In the genomic region with DNA sequence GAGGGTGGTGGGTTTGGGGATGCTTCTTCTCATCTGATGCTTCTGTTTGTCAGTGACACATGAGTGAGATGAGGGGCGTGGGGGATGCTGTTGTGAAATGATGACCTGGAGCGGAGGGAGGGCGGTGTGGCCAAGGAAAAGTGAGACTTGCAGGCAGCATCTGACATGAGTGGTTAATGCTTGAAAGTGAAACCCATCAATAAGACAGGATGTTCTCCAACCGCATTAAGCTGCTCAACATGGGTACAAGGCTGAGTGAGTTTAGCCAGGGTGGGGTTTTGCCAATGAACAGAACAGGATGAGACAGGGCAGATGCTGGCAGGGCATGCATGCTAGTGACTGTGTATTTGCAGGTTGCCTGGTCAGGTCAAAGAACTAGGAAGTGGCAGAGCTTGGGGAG, we compare ENCODE assay signal across 9 cellular contexts. TPM values are rescaled to one million over a fixed set of nuclear protein-coding genes. Genes with fewer than 3 reads are reported as not detected.
DNase-seq lines count a peak whose midpoint lies in the region; ATAC-seq and TF ChIP-seq lines count a peak whose summit lies in the region.
"Had no signal": no experiment of that assay in that cellular context is flagged by ENCODE, and none has a peak within 500 bp of the region (broad histone marks: within the 10 kb centered on the region; RNA-seq: fewer than 3 reads in every experiment).

No MANE protein-coding gene starts in this region.

- no peak overlapping the region for H3K14ac ChIP-seq in H9 (ENCODE audit: insufficient read depth, low read length)

- no peak overlapping the region for H2BK5ac ChIP-seq in H9 (ENCODE audit: insufficient read length, low read length)

- H3K18ac ChIP-seq in H9 (ENCODE audit: insufficient read length, low read depth, low read length): no peak overlapping the region

- H3K4me3 ChIP-seq in RWPE2 (ENCODE audit: severe bottlenecking): no peak overlapping the region

- CTCF ChIA-PET in WTC11 (lab: Charles Lee): interaction anchor here (1.2 kb wide), 1 partner anchor 20 kb away, joined by 4 read pairs; the partner anchor contains the start of gene NECAP2

- no peak overlapping the region for H3K56ac ChIP-seq in H9 (ENCODE audit: insufficient read length, low read depth, low read length)

- H3K4me1 Mint-ChIP-seq in stimulated activated effector memory CD8-positive, alpha-beta T cell treated with anti-CD3 and anti-CD28 coated beads, Interleukin-12 subunit alpha, Interleukin-12 subunit beta, amount 100 ng/mL, for 72 hours: peaks cover 33% of the 10 kb centered on the region
- H3K4me1 Mint-ChIP-seq in H9 (peaks cover 13% of the 10 kb centered on the region in 2 experiments), WTC11 (peaks cover 12% of the 10 kb centered on the region)

- no peak overlapping the region for H4K91ac ChIP-seq in H9 (ENCODE audit: insufficient read length, low read depth, low read length)

- H3K27me3 Mint-ChIP-seq in H9 (ENCODE audit: low read depth): peaks cover 9% of the 10 kb centered on the region; the same call in 1 of the 2 replicates
- no peaks in the 10 kb centered on the region; the same call in 1 of the 2 replicates for H3K27me3 Mint-ChIP-seq in WTC11 (ENCODE audit: low read depth)

- H3K4ac ChIP-seq in H9 (ENCODE audit: low read depth, low read length): no peak overlapping the region

- TF ChIP-seq CTCF in RWPE2 (IDR thresholded peaks at IDR 0.05; ENCODE audit: poor library complexity, severe bottlenecking) (no peak), H9 (conservative IDR thresholded peaks at IDR 0.05) (no peak), WTC11 (IDR thresholded peaks at IDR 0.05) (no peak)

- H3K27ac Mint-ChIP-seq in stimulated activated effector memory CD8-positive, alpha-beta T cell treated with anti-CD3 and anti-CD28 coated beads, Interleukin-12 subunit alpha, Interleukin-12 subunit beta, amount 100 ng/mL, for 72 hours: peak overlapping the region; percentile 15
- H3K27ac Mint-ChIP-seq in H9 (no peak overlapping the region), WTC11 (no peak overlapping the region)

- H4K20me1 ChIP-seq in H9 (ENCODE audit: control insufficient read depth, insufficient read depth, insufficient read length): no peaks in the 10 kb centered on the region

- no peak overlapping the region for H3K9ac ChIP-seq in H9 (ENCODE audit: extremely low read depth, insufficient read length, low read length)

- no peaks in the 10 kb centered on the region for H3K27me3 ChIP-seq in RWPE2 (ENCODE audit: insufficient read depth, poor library complexity, severe bottlenecking)
- H3K27me3 ChIP-seq in H9 (ENCODE audit: insufficient read depth, low read length): no peaks in the 10 kb centered on the region; the same call in 1 of the 2 replicates

- ATAC-seq in RWPE2 (ENCODE audit: low read depth) (peak; percentile 42; the same call in 1 of the 3 replicates), WTC11 (no peak)
- peak; percentile 98 for ATAC-seq in stimulated activated effector memory CD8-positive, alpha-beta T cell treated with anti-CD3 and anti-CD28 coated beads, Interleukin-12 subunit alpha, Interleukin-12 subunit beta, amount 100 ng/mL, for 72 hours

- H3K27ac ChIP-seq in RWPE2 (ENCODE audit: poor library complexity, severe bottlenecking) (no peak overlapping the region), H9 (ENCODE audit: insufficient read length, low read depth, low read length) (no peak overlapping the region)

- H4K8ac ChIP-seq in H9 (replicated peaks; ENCODE audit: insufficient read length, low read depth, low read length): no peak overlapping the region

- no peak overlapping the region for H2BK20ac ChIP-seq in H9 (ENCODE audit: low read depth, low read length, poor library complexity, severe bottlenecking)

- H3K36me3 ChIP-seq in RWPE2 (ENCODE audit: low read depth): no peaks in the 10 kb centered on the region

- no CpG with 5 or more reads among the region's 4 CpGs for WGBS in H9 (ENCODE audit: extremely low coverage, insufficient read length, low lambda C conversion rate)

- H3K9me3 ChIP-seq in RWPE2 (ENCODE audit: severe bottlenecking) (no peaks in the 10 kb centered on the region), H9 (ENCODE audit: control insufficient read depth, low read depth, low read length) (no peaks in the 10 kb centered on the region)

- no peaks in the 10 kb centered on the region for H3K9me3 Mint-ChIP-seq in stimulated activated effector memory CD8-positive, alpha-beta T cell treated with anti-CD3 and anti-CD28 coated beads, Interleukin-12 subunit alpha, Interleukin-12 subunit beta, amount 100 ng/mL, for 72 hours
- H3K9me3 Mint-ChIP-seq in H9 (no peaks in the 10 kb centered on the region), WTC11 (no peaks in the 10 kb centered on the region)

- peak; percentile 65 for DNase-seq in NK-92 treated with Interleukin-12 subunit alpha and Interleukin-12 subunit beta, amount 100 ng/mL, for 24 hours (lab: John Stamatoyannopoulos, UW)
- DNase-seq in NK-92 (lab: John Stamatoyannopoulos, UW; ENCODE audit: unreplicated experiment) (no peak), RWPE2 (ENCODE audit: low spot score) (no peak), NCI-H446 treated with DMSO at 0.1 percent for 48 hours (lab: John Stamatoyannopoulos, UW) (no peak), H9 (no peak), WTC11 (ENCODE audit: low spot score) (no peak)
- DNase-seq in central memory CD4-positive, alpha-beta T cell: peak; percentile 68
- DNase-seq in stimulated activated effector memory CD8-positive, alpha-beta T cell treated with anti-CD3 and anti-CD28 coated beads, Interleukin-12 subunit alpha, Interleukin-12 subunit beta, amount 100 ng/mL, for 72 hours (ENCODE audit: low spot score in 2 of 2): peak; percentile 29 to 78

- H2AFZ ChIP-seq in H9 (ENCODE audit: low read length): no peak overlapping the region

- no peak overlapping the region for H3K23ac ChIP-seq in H9 (ENCODE audit: insufficient read length, low read depth, low read length)

- no peaks in the 10 kb centered on the region for H3K79me2 ChIP-seq in H9 (ENCODE audit: insufficient read depth, low read length)

- H2BK15ac ChIP-seq in H9 (ENCODE audit: low read depth, low read length): no peak overlapping the region

- peak overlapping the region; percentile 48 for H3K4me3 Mint-ChIP-seq in stimulated activated effector memory CD8-positive, alpha-beta T cell treated with anti-CD3 and anti-CD28 coated beads, Interleukin-12 subunit alpha, Interleukin-12 subunit beta, amount 100 ng/mL, for 72 hours
- H3K4me3 Mint-ChIP-seq in H9 (no peak overlapping the region; a peak in 1 of 5 replicates), WTC11 (no peak overlapping the region)

- no peaks in the 10 kb centered on the region for H3K79me1 ChIP-seq in H9 (ENCODE audit: insufficient read depth, low read depth, low read length, poor library complexity, severe bottlenecking)

- POLR2A ChIA-PET in WTC11 (lab: Charles Lee): no interaction called here

- no peak overlapping the region for H4K5ac ChIP-seq in H9 (ENCODE audit: insufficient read length, low read depth, low read length)

- H3K36me3 Mint-ChIP-seq in stimulated activated effector memory CD8-positive, alpha-beta T cell treated with anti-CD3 and anti-CD28 coated beads, Interleukin-12 subunit alpha, Interleukin-12 subunit beta, amount 100 ng/mL, for 72 hours: peaks cover 10% of the 10 kb centered on the region
- H3K36me3 Mint-ChIP-seq in H9 (ENCODE audit: insufficient read depth in 1 of 3, low read depth in 3 of 3): no peaks in the 10 kb centered on the region
- no peaks in the 10 kb centered on the region for H3K36me3 Mint-ChIP-seq in WTC11

- H3T11ph ChIP-seq in H9 (ENCODE audit: low read length): no peak overlapping the region

- no peak overlapping the region for H2BK12ac ChIP-seq in H9 (ENCODE audit: insufficient read length, low read depth, low read length)

- no peak overlapping the region for H3K4me2 ChIP-seq in H9 (ENCODE audit: insufficient read depth, insufficient read length, low read length)

- no peak overlapping the region for H2AK5ac ChIP-seq in H9 (ENCODE audit: insufficient read length, low read length)

- H3K4me1 ChIP-seq in RWPE2 (ENCODE audit: insufficient read depth, poor library complexity, severe bottlenecking) (no peaks in the 10 kb centered on the region), H9 (ENCODE audit: insufficient read depth, low read length) (peaks cover 3% of the 10 kb centered on the region; the same call in 1 of the 2 replicates)

- H2BK120ac ChIP-seq in H9 (ENCODE audit: low read depth, low read length, poor library complexity, severe bottlenecking): no peak overlapping the region

- H3K23me2 ChIP-seq in H9 (ENCODE audit: insufficient read length, low read depth, low read length, poor library complexity, severe bottlenecking): no peaks in the 10 kb centered on the region

TF ChIP-seq in WTC11, 78 proteins besides CTCF, POLR2A, EP300 and RAD21:
- TF ChIP-seq EMX1 (CRISPR knock-in tag; IDR thresholded peaks at IDR 0.05): no peak
- no peak for TF ChIP-seq ZBTB21 (CRISPR knock-in tag; IDR thresholded peaks at IDR 0.05; ENCODE audit: borderline replicate concordance)
- TF ChIP-seq, protein P1, sequence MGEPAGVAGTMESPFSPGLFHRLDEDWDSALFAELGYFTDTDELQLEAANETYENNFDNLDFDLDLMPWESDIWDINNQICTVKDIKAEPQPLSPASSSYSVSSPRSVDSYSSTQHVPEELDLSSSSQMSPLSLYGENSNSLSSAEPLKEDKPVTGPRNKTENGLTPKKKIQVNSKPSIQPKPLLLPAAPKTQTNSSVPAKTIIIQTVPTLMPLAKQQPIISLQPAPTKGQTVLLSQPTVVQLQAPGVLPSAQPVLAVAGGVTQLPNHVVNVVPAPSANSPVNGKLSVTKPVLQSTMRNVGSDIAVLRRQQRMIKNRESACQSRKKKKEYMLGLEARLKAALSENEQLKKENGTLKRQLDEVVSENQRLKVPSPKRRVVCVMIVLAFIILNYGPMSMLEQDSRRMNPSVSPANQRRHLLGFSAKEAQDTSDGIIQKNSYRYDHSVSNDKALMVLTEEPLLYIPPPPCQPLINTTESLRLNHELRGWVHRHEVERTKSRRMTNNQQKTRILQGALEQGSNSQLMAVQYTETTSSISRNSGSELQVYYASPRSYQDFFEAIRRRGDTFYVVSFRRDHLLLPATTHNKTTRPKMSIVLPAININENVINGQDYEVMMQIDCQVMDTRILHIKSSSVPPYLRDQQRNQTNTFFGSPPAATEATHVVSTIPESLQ (CRISPR knock-in tag; IDR thresholded peaks at IDR 0.05): no peak
- no peak for TF ChIP-seq NR1H2 (CRISPR knock-in tag; IDR thresholded peaks at IDR 0.05)
- no peak for TF ChIP-seq ATF1 (CRISPR knock-in tag; IDR thresholded peaks at IDR 0.05)
- TF ChIP-seq ZNF416 (CRISPR knock-in tag; IDR thresholded peaks at IDR 0.05): no peak

RNA-seq across cellular contexts. Expression of gene SPATA21, which starts 16.5 kb away (rescaled TPM):
- total RNA-seq in H9 (2021) (0.07 TPM in 1 of 2 replicates, not detected in the other), WTC11 (2021) (0.07 to 0.41 TPM in 2 of 3 replicates, not detected in the other)
- total RNA-seq: T-helper 2 cell treated with Interferon-gamma antibody and Interleukin-4, amounts not matched to agents 100 ng/mL and 5 ng/mL, for 36 hours had no signal

RNA-seq across cellular contexts. Expression of gene NECAP2, which starts 19.8 kb away (rescaled TPM):
- total RNA-seq in H9 (2021) (31.7 and 33.2 TPM in 2 replicates), WTC11 (2021) (29.8 to 33.9 TPM (median 30.4 TPM) in 3 replicates)

RNA-seq across cellular contexts. Expression of gene SZRD1, which starts 53.7 kb away (rescaled TPM):
- total RNA-seq in H9 (2021) (118 and 119 TPM in 2 replicates), WTC11 (2021) (94.9 to 113 TPM (median 104 TPM) in 3 replicates)

Comparison
In these comparisons a context has a peak if more than half of its experiments do, and no peak if none do; other contexts are left out.
1. DNase-seq: peak in NK-92 treated with Interleukin-12 subunit alpha and Interleukin-12 subunit beta, amount 100 ng/mL, for 24 hours (single experiment), central memory CD4-positive, alpha-beta T cell (single experiment) and stimulated activated effector memory CD8-positive, alpha-beta T cell treated with anti-CD3 and anti-CD28 coated beads, Interleukin-12 subunit alpha, Interleukin-12 subunit beta, amount 100 ng/mL, for 72 hours (2 of 2); none in NK-92 (single experiment), RWPE2 (single experiment), NCI-H446 treated with DMSO at 0.1 percent for 48 hours (single experiment), H9 (single experiment) and WTC11 (single experiment).